8 cellular contexts compared by ENCODE assay signal in genomic region chr12:11651785-11652184, GRCh38. TPM values are rescaled to one million over a fixed set of nuclear protein-coding genes. Genes with fewer than 3 reads are reported as not detected.
DNase-seq lines count a peak whose midpoint lies in the region; ATAC-seq lines count a peak whose summit lies in the region.

No MANE protein-coding gene starts in this region.

- peak overlapping the region; percentile 98 for H3K4me3 ChIP-seq in mononuclear cell (ENCODE audit: low read length)

- ATAC-seq in HG03521 (IDR thresholded peaks at IDR 0.05; ENCODE audit: unreplicated experiment) (no peak), GM18870 (IDR thresholded peaks at IDR 0.05; ENCODE audit: unreplicated experiment) (no peak), GM19351 (IDR thresholded peaks at IDR 0.05; ENCODE audit: unreplicated experiment) (no peak)

- no peaks in the 10 kb centered on the region for H3K9me3 ChIP-seq in mononuclear cell (ENCODE audit: low read depth, low read length)

- H3K27ac ChIP-seq in caudate nucleus (ENCODE audit: low read depth, low read length): peak overlapping the region; percentile 41

- DNase-seq in EH (ENCODE audit: low read depth) (peak; percentile 39), NCI-H1048 (lab: John Stamatoyannopoulos, UW) (peak; percentile 47), caudate nucleus (lab: John Stamatoyannopoulos, UW) (no peak), NCI-H146 treated with DMSO at 0.1 percent for 48 hours (lab: John Stamatoyannopoulos, UW; ENCODE audit: unreplicated experiment) (no peak)

- no peaks in the 10 kb centered on the region for H3K27me3 ChIP-seq in mononuclear cell (ENCODE audit: insufficient read depth, low read length)

- H3K4me1 ChIP-seq in mononuclear cell (ENCODE audit: insufficient read depth, low read length): peaks cover 60% of the 10 kb centered on the region

RNA-seq across cellular contexts. Expression of gene ETV6, which starts 2.3 kb away (rescaled TPM):
- total RNA-seq in mononuclear cell: 19.7 TPM

Comparison
In these comparisons a context has a peak if more than half of its experiments do, and no peak if none do; other contexts are left out.
1. DNase-seq: peak in EH (single experiment) and NCI-H1048 (single experiment); none in caudate nucleus (0 of 61) and NCI-H146 treated with DMSO at 0.1 percent for 48 hours (single experiment).